In the genomic region with DNA sequence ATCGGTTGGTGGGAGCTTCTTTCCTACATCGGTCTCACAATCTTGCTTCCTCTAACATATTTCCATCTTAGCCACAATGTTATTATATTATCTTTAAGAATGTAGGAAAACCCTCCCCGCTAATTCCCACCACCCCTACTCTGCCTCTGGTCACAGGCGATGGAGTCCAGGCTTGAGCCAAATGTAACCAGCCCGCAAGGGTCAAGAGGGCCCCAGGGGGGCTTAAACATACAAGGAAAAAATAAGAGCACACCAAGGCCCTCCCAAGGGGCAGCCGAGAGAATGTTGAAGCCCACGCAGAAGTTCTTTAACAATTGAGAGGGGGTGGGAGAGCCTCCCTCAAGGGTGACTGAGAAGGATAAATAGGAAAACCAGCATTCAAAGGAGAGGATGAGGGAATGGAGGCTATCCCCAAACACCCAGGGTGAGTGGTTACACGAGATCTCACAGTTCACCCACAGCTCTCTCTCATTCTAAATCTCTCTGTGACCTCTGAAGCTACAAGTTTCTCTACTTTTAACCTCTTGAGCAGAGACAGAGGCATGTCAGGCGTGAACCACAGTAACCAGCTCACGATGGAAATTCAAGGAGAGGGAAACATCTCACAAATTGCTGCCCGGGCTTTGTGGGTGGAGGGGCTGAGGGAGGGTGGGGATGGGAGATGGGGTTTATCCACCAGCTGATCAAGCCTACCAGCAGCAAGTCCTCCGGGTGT, we compare ENCODE assay signal across 14 cellular contexts. TPM values are rescaled to one million over a fixed set of nuclear protein-coding genes. Genes with fewer than 3 reads are reported as not detected.
DNase-seq lines count a peak whose midpoint lies in the region; ATAC-seq, FAIRE-seq and TF ChIP-seq lines count a peak whose summit lies in the region.
"Had no signal": no experiment of that assay in that cellular context is flagged by ENCODE, and none has a peak within 500 bp of the region (broad histone marks: within the 10 kb centered on the region; RNA-seq: fewer than 3 reads in every experiment).

No MANE protein-coding gene starts in this region.

- 83% methylated on average over 12 of the region's 12 CpGs for WGBS in esophagus muscularis mucosa
- 78 to 85% methylated on average over 12 of the region's 12 CpGs for WGBS in pancreas, 2 donors

- H3K27me3 ChIP-seq in Panc1 (ENCODE audit: control insufficient read depth, insufficient read depth, low read length), result no peaks in the 10 kb centered on the region
- no peaks in the 10 kb centered on the region for H3K27me3 ChIP-seq in esophagus muscularis mucosa
- H3K27me3 ChIP-seq in pancreas, result no peaks in the 10 kb centered on the region

- ATAC-seq in Panc1 (peak; percentile 49), pancreas (peak in 1 of 4 donors; percentile 25)

- H3K27ac ChIP-seq in Panc1 (ENCODE audit: low read length) (peak overlapping the region; percentile 100), esophagus muscularis mucosa (replicated peaks in 1 of 4) (peak overlapping the region; percentile 30 to 48 (median 46)), pancreas (peak overlapping the region in 3 of 4 donors; percentile 11 to 41 (median 38))
- H3K27ac ChIP-seq: SK-N-MC had no signal

- peaks cover 77% of the 10 kb centered on the region for H3K4me1 ChIP-seq in Panc1 (ENCODE audit: control insufficient read depth, insufficient read depth, low read length)
- peaks cover 2 to 5% (median 4%) of the 10 kb centered on the region in 4 donors for H3K4me1 ChIP-seq in esophagus muscularis mucosa
- no peaks in the 10 kb centered on the region for H3K4me1 ChIP-seq in pancreas

- no peak for TF ChIP-seq POLR2A in esophagus muscularis mucosa (IDR thresholded peaks at IDR 0.05; ENCODE audit: low read depth)

- BruUV-seq in Panc1 (replicated peaks; lab: Mats Ljungman, UMichigan), result no TSS peak

- peak; percentile 61 for DNase-seq in ACHN
- DNase-seq in Panc1 (ENCODE audit: low read depth, low spot score), result no peak
- no peak for DNase-seq in esophagus muscularis mucosa (ENCODE audit: extremely low spot score)
- DNase-seq in pancreas, result no peak
- DNase-seq in AG20443 (ENCODE audit: low spot score), result no peak
- DNase-seq in HuH-7 (ENCODE audit: low spot score), result no peak
- no peak for DNase-seq in HEK293T (ENCODE audit: extremely low spot score)
- DNase-seq in stimulated activated naive CD4-positive, alpha-beta T cell treated with Interleukin-2 at 50 U/mL for 16 hours (lab: John Stamatoyannopoulos, UW), result no peak
- DNase-seq: activated CD4-positive, alpha-beta T cell treated with anti-CD3 and anti-CD28 coated beads for 4 hours; activated naive CD4-positive, alpha-beta T cell treated with anti-CD3 and anti-CD28 coated beads, Interleukin-2, amount 10 ng/mL, durations not matched to agents 7 days and 5 days; GDM1; occipital lobe had no signal

- in situ Hi-C loops in ACHN (cut with HindIII; ENCODE audit: low pct_ligation_motif_present, low pct_unique_long_range_greater_than_20kb, low sequenced_read_pairs) (no loop called here), Panc1 (cut with HindIII; ENCODE audit: low pct_unique_long_range_greater_than_20kb, low sequenced_read_pairs) (no loop called here)

- FAIRE-seq in pancreas (lab: Jason Lieb, UNC), result no peak
- FAIRE-seq: endometrium had no signal

- H3K36me3 ChIP-seq in Panc1 (ENCODE audit: control insufficient read depth, insufficient read depth, low read length) (no peaks in the 10 kb centered on the region), esophagus muscularis mucosa (no peaks in the 10 kb centered on the region), pancreas (no peaks in the 10 kb centered on the region)

- POLR2A ChIA-PET in Panc1 (lab: Charles Lee), result interaction anchor here (0.6 to 1.8 kb wide), 4 partner anchors 17 to 131 kb away, joined by 3 to 13 read pairs (median 6); no protein-coding TSS in a partner anchor
- POLR2A ChIA-PET in HEK293T (lab: Yijun Ruan, JAX), result no interaction called here

- TF ChIP-seq EP300 in esophagus muscularis mucosa (IDR thresholded peaks at IDR 0.05), result no peak

- CTCF ChIA-PET in Panc1 (lab: Charles Lee), result interaction anchor here (0.6 kb wide), 1 partner anchor 14 kb away, joined by 5 read pairs; no protein-coding TSS in a partner anchor
- CTCF ChIA-PET in HEK293T (lab: Yijun Ruan, JAX), result interaction anchor here (1.0 kb wide), 2 partner anchors 17 to 18 kb away, joined by 3 read pairs; no protein-coding TSS in a partner anchor

- intact Hi-C loops in Panc1 (cut with micrococcal nuclease; ENCODE audit: unreplicated experiment) (no loop called here), esophagus muscularis mucosa (cut with DNase I) (no loop called here), pancreas (cut with DNase I) (no loop called here)

- peaks cover 3% of the 10 kb centered on the region; the same call in 1 of the 2 replicates for H3K9me3 ChIP-seq in Panc1 (ENCODE audit: control insufficient read depth, insufficient read depth, low read depth, low read length)
- H3K9me3 ChIP-seq in esophagus muscularis mucosa, result no peaks in the 10 kb centered on the region
- no peaks in the 10 kb centered on the region for H3K9me3 ChIP-seq in pancreas

- TF ChIP-seq CTCF in Panc1 (IDR thresholded peaks at IDR 0.05) (no peak), esophagus muscularis mucosa (IDR thresholded peaks at IDR 0.05) (no peak), pancreas (IDR thresholded peaks at IDR 0.05) (no peak)

- H3K4me3 ChIP-seq in Panc1 (ENCODE audit: low read depth in 2 of 2, low read length in 2 of 2), result 0 out of 4 replicates have a peak overlapping the region, but pooled peaks of 1 of the 2 experiments have one; percentile 19
- H3K4me3 ChIP-seq in esophagus muscularis mucosa, result no peak overlapping the region
- H3K4me3 ChIP-seq in pancreas, result no peak overlapping the region
- H3K4me3 ChIP-seq: SK-N-MC had no signal

TF ChIP-seq in HEK293T, 16 proteins besides CTCF, POLR2A, EP300 and RAD21:
- no peak for TF ChIP-seq L3MBTL2 (conservative IDR thresholded peaks at IDR 0.05)
- TF ChIP-seq TARDBP (IDR thresholded peaks at IDR 0.05), result no peak
- TF ChIP-seq ARNT (IDR thresholded peaks at IDR 0.05), result no peak
- TF ChIP-seq LEF1 (IDR thresholded peaks at IDR 0.05; ENCODE audit: borderline replicate concordance), result no peak
- no peak for TF ChIP-seq NFRKB (IDR thresholded peaks at IDR 0.05)
- TF ChIP-seq FOXM1 (IDR thresholded peaks at IDR 0.05; ENCODE audit: borderline replicate concordance), result no peak
- no peak for TF ChIP-seq HDGF (IDR thresholded peaks at IDR 0.05; ENCODE audit: borderline replicate concordance)

RNA-seq across cellular contexts. Expression of a gene that starts 31.4 kb away (rescaled TPM):
- total RNA-seq in Panc1 (2021; ENCODE audit: unreplicated experiment), result 303 TPM
- 124 TPM for polyA plus RNA-seq in Panc1 (2012; ENCODE audit: insufficient read length)
- total RNA-seq in esophagus muscularis mucosa, result 10 to 100 TPM; 23.9 to 40.7 (median 28.9) TPM
- total RNA-seq in pancreas, result 10 to 100 TPM; 15.4 to 29.5 (median 19.7) TPM
- polyA plus RNA-seq in pancreas, result 10 to 100 TPM; 24.0 to 39.5 TPM

RNA-seq across cellular contexts. Expression of a gene that starts 59.2 kb away (rescaled TPM):
- 66.3 TPM for total RNA-seq in Panc1 (2021; ENCODE audit: unreplicated experiment)
- polyA plus RNA-seq in Panc1 (2012; ENCODE audit: insufficient read length), result 69.8 TPM
- total RNA-seq in esophagus muscularis mucosa, result 10 to 100 TPM; 21.2 to 36.3 (median 32.7) TPM
- 1 to 10 TPM; 5.9 to 9.7 (median 7.6) TPM for total RNA-seq in pancreas
- 10 to 100 TPM in 1 of 2 donors, 1 to 10 TPM in 1; 9.9 to 10.3 TPM for polyA plus RNA-seq in pancreas

Comparison
In these comparisons a context has a peak if more than half of its experiments do, and no peak if none do; other contexts are left out.
1. H3K27ac ChIP-seq: peak in every context shown above with its lines; median percentile 100 in Panc1; 46 in esophagus muscularis mucosa; 38 in pancreas.